In the genomic region with DNA sequence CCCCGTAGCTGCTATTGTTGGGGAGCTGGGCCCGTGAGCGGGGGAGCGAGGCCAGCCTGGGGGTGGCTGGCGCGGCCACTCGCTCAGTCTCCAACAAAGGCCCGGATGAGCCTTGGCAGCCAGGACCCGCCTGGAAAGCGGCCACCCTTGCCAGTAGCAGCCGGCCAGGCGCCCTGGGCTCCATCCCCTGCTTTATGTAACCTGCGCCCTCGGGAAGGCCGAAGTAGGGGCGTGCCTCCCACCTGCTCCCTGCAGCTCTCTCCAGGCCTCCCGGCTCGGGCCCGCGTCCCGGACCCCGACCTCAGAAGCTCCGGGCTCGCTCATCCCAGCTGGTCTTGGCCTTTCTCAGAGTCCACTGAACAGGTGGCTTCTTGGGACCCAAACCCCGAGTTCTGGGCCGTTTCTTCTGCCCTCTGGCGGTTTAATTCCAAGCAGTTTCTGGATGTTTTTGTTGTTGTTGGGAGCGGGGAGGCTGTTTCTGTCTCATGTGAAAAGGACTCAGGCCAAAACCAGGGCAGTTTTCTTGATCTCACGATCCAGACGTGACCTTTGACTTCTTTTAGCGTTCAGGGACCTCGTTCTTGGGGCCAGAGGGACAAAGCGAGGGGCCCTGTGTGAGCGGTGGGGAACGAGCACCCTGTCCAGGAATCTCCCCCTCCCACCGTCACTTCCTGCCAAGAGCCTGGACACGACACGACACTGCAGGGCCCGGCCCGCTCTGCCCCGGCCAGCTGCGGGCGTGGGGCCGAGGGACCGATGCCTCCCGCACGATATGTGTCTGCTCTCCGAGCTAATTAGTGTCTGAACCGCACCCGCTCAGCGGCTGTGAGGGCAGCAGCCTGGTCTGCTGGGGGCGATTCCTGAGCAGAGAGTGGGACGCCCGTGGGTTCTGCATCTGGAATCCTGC, we compare ENCODE assay signal across 1 cellular context.
TF ChIP-seq lines count a peak whose summit lies in the region.

No MANE protein-coding gene starts in this region.

TF ChIP-seq in IMR-90, 13 proteins besides CTCF, POLR2A, EP300 and RAD21 (continued from another document):
- TF ChIP-seq USF2 (IDR thresholded peaks at IDR 0.05; ENCODE audit: low read depth, low read length) (no peak), CHD1 (IDR thresholded peaks at IDR 0.05; ENCODE audit: low read depth, low read length) (no peak; the same call in 1 of the 2 replicates), NFE2L2 (IDR thresholded peaks at IDR 0.05; ENCODE audit: low read depth, low read length) (no peak)
